Comparison of ENCODE assay signal across 1 cellular context in the genomic region with DNA sequence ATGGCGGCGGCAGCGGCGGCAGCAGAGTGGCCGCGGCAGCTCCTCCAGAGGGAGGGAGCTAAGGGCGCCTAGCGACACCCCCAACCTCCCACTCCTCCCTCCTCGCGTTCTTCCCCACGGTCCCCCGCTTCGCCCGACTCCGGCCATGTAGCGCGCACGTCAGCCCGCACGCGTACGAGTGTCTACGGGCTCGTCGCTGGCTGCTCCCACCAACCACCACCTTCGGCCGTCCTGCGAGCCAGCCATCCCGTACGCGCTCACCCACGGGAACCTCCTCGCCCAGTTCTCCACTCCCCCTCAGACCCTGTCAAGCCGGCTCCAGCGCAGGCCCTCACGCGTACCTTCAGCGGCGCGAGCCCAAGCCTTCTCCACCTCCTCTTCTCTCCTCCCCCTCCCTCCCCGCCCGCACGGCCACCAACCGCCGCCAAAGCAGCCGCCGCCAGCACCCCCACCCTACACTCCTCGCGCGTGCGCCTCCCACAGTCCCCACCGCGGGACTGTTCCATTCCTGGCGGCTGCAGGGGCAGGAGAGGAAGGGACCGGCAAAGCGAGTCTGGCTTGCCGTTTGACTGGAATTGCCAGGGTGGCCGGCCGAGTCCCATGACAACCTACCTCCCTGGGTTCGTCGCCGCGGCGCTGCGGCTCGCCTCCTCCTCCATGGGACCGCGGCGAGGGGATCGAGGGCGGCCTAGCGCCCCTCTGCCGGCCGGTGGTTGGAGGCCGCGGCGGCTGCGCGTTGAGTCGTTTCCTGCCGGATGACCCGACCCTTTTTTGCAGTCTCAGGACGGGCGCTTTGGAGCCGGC.
TF ChIP-seq lines count a peak whose summit lies in the region.

Gene DAP3, plus strand, starts transcription at position 774 of the 804 bp plus-strand sequence. CDS start 20,689 bp downstream, outside the sequence.
A gene with protein sequence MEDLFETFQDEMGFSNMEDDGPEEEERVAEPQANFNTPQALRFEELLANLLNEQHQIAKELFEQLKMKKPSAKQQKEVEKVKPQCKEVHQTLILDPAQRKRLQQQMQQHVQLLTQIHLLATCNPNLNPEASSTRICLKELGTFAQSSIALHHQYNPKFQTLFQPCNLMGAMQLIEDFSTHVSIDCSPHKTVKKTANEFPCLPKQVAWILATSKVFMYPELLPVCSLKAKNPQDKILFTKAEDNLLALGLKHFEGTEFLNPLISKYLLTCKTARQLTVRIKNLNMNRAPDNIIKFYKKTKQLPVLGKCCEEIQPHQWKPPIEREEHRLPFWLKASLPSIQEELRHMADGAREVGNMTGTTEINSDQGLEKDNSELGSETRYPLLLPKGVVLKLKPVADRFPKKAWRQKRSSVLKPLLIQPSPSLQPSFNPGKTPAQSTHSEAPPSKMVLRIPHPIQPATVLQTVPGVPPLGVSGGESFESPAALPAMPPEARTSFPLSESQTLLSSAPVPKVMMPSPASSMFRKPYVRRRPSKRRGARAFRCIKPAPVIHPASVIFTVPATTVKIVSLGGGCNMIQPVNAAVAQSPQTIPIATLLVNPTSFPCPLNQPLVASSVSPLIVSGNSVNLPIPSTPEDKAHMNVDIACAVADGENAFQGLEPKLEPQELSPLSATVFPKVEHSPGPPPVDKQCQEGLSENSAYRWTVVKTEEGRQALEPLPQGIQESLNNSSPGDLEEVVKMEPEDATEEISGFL (minus strand): TSS at position 457 of the 804 bp plus-strand sequence. CDS start 8,338 bp downstream, outside the sequence.

TF ChIP-seq in HEK293, 187 proteins besides CTCF, POLR2A, EP300 and RAD21 (continued from another document and continues in another):
- TF ChIP-seq ZNF585B (tag by site-specific recombination; IDR thresholded peaks at IDR 0.05) (no peak), BCL11B (tag by site-specific recombination; IDR thresholded peaks at IDR 0.05; ENCODE audit: low read depth) (0 out of 2 replicates have a peak, but pooled peaks have one; percentile 59), ZNF792 (tag by site-specific recombination; IDR thresholded peaks at IDR 0.05) (peak; percentile 46; the same call in 1 of the 2 replicates), RBAK (tag by site-specific recombination; IDR thresholded peaks at IDR 0.05) (no peak), ZNF639 (tag by site-specific recombination; IDR thresholded peaks at IDR 0.05) (peak; percentile 44; the same call in 1 of the 2 replicates), ZNF561 (tag by site-specific recombination; IDR thresholded peaks at IDR 0.05; ENCODE audit: borderline replicate concordance) (peak; percentile 77; the same call in 1 of the 2 replicates), ZXDB (tag by site-specific recombination; IDR thresholded peaks at IDR 0.05) (peak; percentile 96), ZBTB20 (tag by site-specific recombination; IDR thresholded peaks at IDR 0.05) (peak; percentile 54), ZNF175 (tag by site-specific recombination; IDR thresholded peaks at IDR 0.05) (no peak), REPIN1 (tag by site-specific recombination; IDR thresholded peaks at IDR 0.05; ENCODE audit: low read depth) (0 out of 2 replicates have a peak, but pooled peaks have one; percentile 43), ZNF785 (tag by site-specific recombination; IDR thresholded peaks at IDR 0.05) (peak; percentile 63), ZBTB7A (tag by site-specific recombination; IDR thresholded peaks at IDR 0.05; ENCODE audit: low read depth) (peak; percentile 96), GLI4 (tag by site-specific recombination; IDR thresholded peaks at IDR 0.05) (peak; percentile 80), ZNF610 (tag by site-specific recombination; IDR thresholded peaks at IDR 0.05; ENCODE audit: borderline replicate concordance) (no peak), ZSCAN18 (tag by site-specific recombination; IDR thresholded peaks at IDR 0.05) (peak; percentile 23), YY1 (tag by site-specific recombination; IDR thresholded peaks at IDR 0.05) (peak; percentile 85), KLF10 (tag by site-specific recombination; IDR thresholded peaks at IDR 0.05) (0 out of 2 replicates have a peak, but pooled peaks have one; percentile 46), ZNF302 (tag by site-specific recombination; IDR thresholded peaks at IDR 0.05; ENCODE audit: low read depth) (no peak), ZNF18 (tag by site-specific recombination; IDR thresholded peaks at IDR 0.05) (no peak), ZNF843 (tag by site-specific recombination; IDR thresholded peaks at IDR 0.05) (peak; percentile 9), ZNF16 (tag by site-specific recombination; IDR thresholded peaks at IDR 0.05; ENCODE audit: low read depth) (no peak), ZNF660 (tag by site-specific recombination; IDR thresholded peaks at IDR 0.05) (peak; percentile 80; the same call in 1 of the 2 replicates), ZSCAN30 (tag by site-specific recombination; IDR thresholded peaks at IDR 0.05) (peak; percentile 70; the same call in 1 of the 2 replicates), KLF9 (tag by site-specific recombination; IDR thresholded peaks at IDR 0.05; ENCODE audit: low read depth) (peak; percentile 67; the same call in 1 of the 2 replicates), ZNF155 (tag by site-specific recombination; IDR thresholded peaks at IDR 0.05) (no peak), ZFP3 (tag by site-specific recombination; IDR thresholded peaks at IDR 0.05; ENCODE audit: low read depth) (peak; percentile 21; the same call in 1 of the 2 replicates), ZNF362 (tag by site-specific recombination; IDR thresholded peaks at IDR 0.05) (peak; percentile 71; the same call in 1 of the 2 replicates), OSR2 (tag by site-specific recombination; IDR thresholded peaks at IDR 0.05) (0 out of 2 replicates have a peak, but pooled peaks have one; percentile 5), ZNF169 (tag by site-specific recombination; IDR thresholded peaks at IDR 0.05) (no peak), ZNF830 (tag by site-specific recombination; IDR thresholded peaks at IDR 0.05; ENCODE audit: low read depth) (no peak)
- TF ChIP-seq, protein P1, sequence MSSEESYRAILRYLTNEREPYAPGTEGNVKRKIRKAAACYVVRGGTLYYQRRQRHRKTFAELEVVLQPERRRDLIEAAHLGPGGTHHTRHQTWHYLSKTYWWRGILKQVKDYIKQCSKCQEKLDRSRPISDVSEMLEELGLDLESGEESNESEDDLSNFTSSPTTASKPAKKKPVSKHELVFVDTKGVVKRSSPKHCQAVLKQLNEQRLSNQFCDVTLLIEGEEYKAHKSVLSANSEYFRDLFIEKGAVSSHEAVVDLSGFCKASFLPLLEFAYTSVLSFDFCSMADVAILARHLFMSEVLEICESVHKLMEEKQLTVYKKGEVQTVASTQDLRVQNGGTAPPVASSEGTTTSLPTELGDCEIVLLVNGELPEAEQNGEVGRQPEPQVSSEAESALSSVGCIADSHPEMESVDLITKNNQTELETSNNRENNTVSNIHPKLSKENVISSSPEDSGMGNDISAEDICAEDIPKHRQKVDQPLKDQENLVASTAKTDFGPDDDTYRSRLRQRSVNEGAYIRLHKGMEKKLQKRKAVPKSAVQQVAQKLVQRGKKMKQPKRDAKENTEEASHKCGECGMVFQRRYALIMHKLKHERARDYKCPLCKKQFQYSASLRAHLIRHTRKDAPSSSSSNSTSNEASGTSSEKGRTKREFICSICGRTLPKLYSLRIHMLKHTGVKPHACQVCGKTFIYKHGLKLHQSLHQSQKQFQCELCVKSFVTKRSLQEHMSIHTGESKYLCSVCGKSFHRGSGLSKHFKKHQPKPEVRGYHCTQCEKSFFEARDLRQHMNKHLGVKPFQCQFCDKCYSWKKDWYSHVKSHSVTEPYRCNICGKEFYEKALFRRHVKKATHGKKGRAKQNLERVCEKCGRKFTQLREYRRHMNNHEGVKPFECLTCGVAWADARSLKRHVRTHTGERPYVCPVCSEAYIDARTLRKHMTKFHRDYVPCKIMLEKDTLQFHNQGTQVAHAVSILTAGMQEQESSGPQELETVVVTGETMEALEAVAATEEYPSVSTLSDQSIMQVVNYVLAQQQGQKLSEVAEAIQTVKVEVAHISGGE (tag by site-specific recombination; conservative IDR thresholded peaks at IDR 0.05; ENCODE audit: low read depth), result 0 out of 2 replicates have a peak, but pooled peaks have one; percentile 76
- TF ChIP-seq, protein P2, sequence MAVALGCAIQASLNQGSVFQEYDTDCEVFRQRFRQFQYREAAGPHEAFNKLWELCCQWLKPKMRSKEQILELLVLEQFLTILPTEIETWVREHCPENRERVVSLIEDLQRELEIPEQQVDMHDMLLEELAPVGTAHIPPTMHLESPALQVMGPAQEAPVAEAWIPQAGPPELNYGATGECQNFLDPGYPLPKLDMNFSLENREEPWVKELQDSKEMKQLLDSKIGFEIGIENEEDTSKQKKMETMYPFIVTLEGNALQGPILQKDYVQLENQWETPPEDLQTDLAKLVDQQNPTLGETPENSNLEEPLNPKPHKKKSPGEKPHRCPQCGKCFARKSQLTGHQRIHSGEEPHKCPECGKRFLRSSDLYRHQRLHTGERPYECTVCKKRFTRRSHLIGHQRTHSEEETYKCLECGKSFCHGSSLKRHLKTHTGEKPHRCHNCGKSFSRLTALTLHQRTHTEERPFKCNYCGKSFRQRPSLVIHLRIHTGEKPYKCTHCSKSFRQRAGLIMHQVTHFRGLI (tag by site-specific recombination; IDR thresholded peaks at IDR 0.05), result peak; percentile 36; the same call in 1 of the 2 replicates
- TF ChIP-seq, protein P3, sequence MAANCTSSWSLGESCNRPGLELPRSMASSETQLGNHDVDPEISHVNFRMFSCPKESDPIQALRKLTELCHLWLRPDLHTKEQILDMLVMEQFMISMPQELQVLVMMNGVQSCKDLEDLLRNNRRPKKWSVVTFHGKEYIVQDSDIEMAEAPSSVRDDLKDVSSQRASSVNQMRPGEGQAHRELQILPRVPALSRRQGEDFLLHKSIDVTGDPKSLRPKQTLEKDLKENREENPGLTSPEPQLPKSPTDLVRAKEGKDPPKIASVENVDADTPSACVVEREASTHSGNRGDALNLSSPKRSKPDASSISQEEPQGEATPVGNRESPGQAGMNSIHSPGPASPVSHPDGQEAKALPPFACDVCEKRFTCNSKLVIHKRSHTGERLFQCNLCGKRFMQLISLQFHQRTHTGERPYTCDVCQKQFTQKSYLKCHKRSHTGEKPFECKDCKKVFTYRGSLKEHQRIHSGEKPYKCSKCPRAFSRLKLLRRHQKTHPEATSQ (tag by site-specific recombination; IDR thresholded peaks at IDR 0.05), result peak; percentile 70; the same call in 1 of the 2 replicates
- TF ChIP-seq, protein P4, sequence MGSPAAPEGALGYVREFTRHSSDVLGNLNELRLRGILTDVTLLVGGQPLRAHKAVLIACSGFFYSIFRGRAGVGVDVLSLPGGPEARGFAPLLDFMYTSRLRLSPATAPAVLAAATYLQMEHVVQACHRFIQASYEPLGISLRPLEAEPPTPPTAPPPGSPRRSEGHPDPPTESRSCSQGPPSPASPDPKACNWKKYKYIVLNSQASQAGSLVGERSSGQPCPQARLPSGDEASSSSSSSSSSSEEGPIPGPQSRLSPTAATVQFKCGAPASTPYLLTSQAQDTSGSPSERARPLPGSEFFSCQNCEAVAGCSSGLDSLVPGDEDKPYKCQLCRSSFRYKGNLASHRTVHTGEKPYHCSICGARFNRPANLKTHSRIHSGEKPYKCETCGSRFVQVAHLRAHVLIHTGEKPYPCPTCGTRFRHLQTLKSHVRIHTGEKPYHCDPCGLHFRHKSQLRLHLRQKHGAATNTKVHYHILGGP (tag by site-specific recombination; IDR thresholded peaks at IDR 0.05), result no peak
